Comparison of ENCODE assay signal across 22 cellular contexts in genomic region chr4:23811045-23811620, GRCh38.
"Had no signal": no experiment of that assay in that cellular context is flagged by ENCODE, and none has a peak within 500 bp of the region (broad histone marks: within the 10 kb centered on the region; RNA-seq: fewer than 3 reads in every experiment).

No MANE protein-coding gene starts in this region.

- H3K9me3 ChIP-seq: body of pancreas, left ventricle myocardium inferior, psoas muscle, tibial artery had no signal

- H3K4me1 ChIP-seq: body of pancreas, psoas muscle, tibial artery had no signal

- DNase-seq: activated B cell treated with CpG ODN at 0.5 μM for 24 hours; activated CD4-positive, alpha-beta T cell treated with anti-CD3 and anti-CD28 coated beads for 36 hours; activated CD4-positive, alpha-beta T cell treated with anti-CD3 and anti-CD28 coated beads, Interleukin-2, amount 50 U/mL, for 4 hours; activated CD8-positive, alpha-beta memory T cell treated with anti-CD3 and anti-CD28 coated beads, Interleukin-2, amount 50 U/mL, for 48 hours; activated effector memory CD4-positive, alpha-beta T cell treated with anti-CD3 and anti-CD28 coated beads, Interleukin-2, amount 50 U/mL, for 16 hours; activated naive CD4-positive, alpha-beta T cell treated with anti-CD3 and anti-CD28 coated beads, Interleukin-2, amount 10 ng/mL, durations not matched to agents 7 days and 5 days; body of pancreas; cortex of kidney; head of caudate nucleus; hypothalamus; left ventricle myocardium inferior; mammary epithelial cell; midbrain; psoas muscle; right cardiac atrium; stimulated activated CD4-positive, alpha-beta T cell treated with anti-CD3 and anti-CD28 coated beads, Interleukin-1b, Interleukin-23, amount 100 ng/mL, for 48 hours; stimulated activated naive CD8-positive, alpha-beta T cell treated with anti-CD3 and anti-CD28 coated beads, Interleukin-15, amount 100 ng/mL, for 72 hours; T-helper 17 cell; tibial artery had no signal

- H3K4me3 ChIP-seq: body of pancreas, cardiac muscle cell, left ventricle myocardium inferior, psoas muscle, skin epidermis, tibial artery had no signal

- H3K27me3 ChIP-seq: body of pancreas, cardiac muscle cell, tibial artery had no signal

- H3K27ac ChIP-seq: body of pancreas, cardiac muscle cell, epithelial cell of prostate, left ventricle myocardium inferior, skin epidermis, tibial artery had no signal
